In genomic region chr6:53960311-53960710, GRCh38 we compare ENCODE assay signal across 21 cellular contexts.
DNase-seq lines count a peak whose midpoint lies in the region; ATAC-seq and TF ChIP-seq lines count a peak whose summit lies in the region.
"Had no signal": no experiment of that assay in that cellular context is flagged by ENCODE, and none has a peak within 500 bp of the region (broad histone marks: within the 10 kb centered on the region; RNA-seq: fewer than 3 reads in every experiment).

No MANE protein-coding gene starts in this region.

- DNase-seq in EL, result peak; percentile 75
- DNase-seq in NCI-H226, result peak; percentile 92
- DNase-seq in glomerular visceral epithelial cell (ENCODE audit: extremely low spot score), result peak; percentile 68
- no peak for DNase-seq in smooth muscle cell (lab: John Stamatoyannopoulos, UW; ENCODE audit: unreplicated experiment)
- no peak for DNase-seq in amniotic stem cell (lab: John Stamatoyannopoulos, UW)
- no peak for DNase-seq in activated naive CD8-positive, alpha-beta T cell treated with anti-CD3 and anti-CD28 coated beads, Interleukin-2, amount 50 U/mL, for 24 hours
- DNase-seq in GM10248 (ENCODE audit: extremely low spot score), result no peak
- DNase-seq: activated gamma-delta T cell; central memory CD4-positive, alpha-beta T cell; dorsolateral prefrontal cortex; NCI-H1694 treated with DMSO at 0.1 percent for 48 hours; NCI-H748 treated with DMSO at 0.1 percent for 48 hours; nephron progenitor cell; PC-9; SJCRH30; stimulated activated CD4-positive, alpha-beta T cell treated with anti-CD3 and anti-CD28 coated beads, Interleukin-2, amount 100 ng/mL, for 48 hours; stimulated activated naive CD4-positive, alpha-beta T cell treated with Interleukin-2 at 50 U/mL for 16 hours; thyroid gland had no signal

- peak overlapping the region; percentile 76 for H3K27ac ChIP-seq in smooth muscle cell (ENCODE audit: low read depth)
- H3K27ac ChIP-seq: dorsolateral prefrontal cortex, PC-9, SJCRH30, skin epidermis had no signal

- peak overlapping the region; percentile 68 for H3K4me2 ChIP-seq in smooth muscle cell
- H3K4me2 ChIP-seq: PC-9 had no signal

- 17% methylated on average over 4 of the region's 4 CpGs for WGBS in smooth muscle cell (ENCODE audit: low lambda C conversion rate)

- H3K27me3 ChIP-seq in smooth muscle cell (ENCODE audit: low read depth), result no peaks in the 10 kb centered on the region
- H3K27me3 ChIP-seq: SJCRH30, thyroid gland had no signal

- H4K20me1 ChIP-seq in smooth muscle cell (ENCODE audit: low read depth), result no peaks in the 10 kb centered on the region

- H2AFZ ChIP-seq in smooth muscle cell (ENCODE audit: low read depth), result no peak overlapping the region
- H2AFZ ChIP-seq: PC-9 had no signal

- H3K36me3 ChIP-seq in smooth muscle cell (ENCODE audit: low read depth), result no peaks in the 10 kb centered on the region
- H3K36me3 ChIP-seq: SJCRH30, thyroid gland had no signal

- no peak for ATAC-seq in activated naive CD8-positive, alpha-beta T cell treated with anti-CD3 and anti-CD28 coated beads, Interleukin-2, amount 50 U/mL, for 24 hours
- ATAC-seq: left lobe of liver had no signal

- H3K79me2 ChIP-seq in smooth muscle cell (ENCODE audit: low read depth), result no peaks in the 10 kb centered on the region

- H3K9me3 Mint-ChIP-seq in activated naive CD8-positive, alpha-beta T cell treated with anti-CD3 and anti-CD28 coated beads, Interleukin-2, amount 50 U/mL, for 24 hours, result no peaks in the 10 kb centered on the region
- H3K9me3 Mint-ChIP-seq: nephron progenitor cell; T-helper 1 cell treated with Interleukin-12 subunit alpha and Interleukin-12 subunit beta and Interleukin-4 antibody, amounts not matched to agents 30 μg/mL and 1 μg/mL, for 36 hours had no signal

- peaks cover 15% of the 10 kb centered on the region for H3F3A ChIP-seq in smooth muscle cell (ENCODE audit: low read depth)

- H3K27ac Mint-ChIP-seq in activated naive CD8-positive, alpha-beta T cell treated with anti-CD3 and anti-CD28 coated beads, Interleukin-2, amount 50 U/mL, for 24 hours, result no peak overlapping the region
- H3K27ac Mint-ChIP-seq: nephron progenitor cell; T-helper 1 cell treated with Interleukin-12 subunit alpha and Interleukin-12 subunit beta and Interleukin-4 antibody, amounts not matched to agents 30 μg/mL and 1 μg/mL, for 36 hours had no signal

- H3K4me1 ChIP-seq in smooth muscle cell (ENCODE audit: low read depth), result peaks cover 4% of the 10 kb centered on the region

- no peaks in the 10 kb centered on the region for H3K9me3 ChIP-seq in smooth muscle cell (replicated peaks; ENCODE audit: low read depth)
- H3K9me3 ChIP-seq: SJCRH30, thyroid gland had no signal

- no peak overlapping the region for H3K4me3 Mint-ChIP-seq in activated naive CD8-positive, alpha-beta T cell treated with anti-CD3 and anti-CD28 coated beads, Interleukin-2, amount 50 U/mL, for 24 hours
- H3K4me3 Mint-ChIP-seq: nephron progenitor cell; T-helper 1 cell treated with Interleukin-12 subunit alpha and Interleukin-12 subunit beta and Interleukin-4 antibody, amounts not matched to agents 30 μg/mL and 1 μg/mL, for 36 hours had no signal

- POLR2A ChIA-PET in GM10248 (lab: Yijun Ruan, JAX), result no interaction called here

- TF ChIP-seq CTCF in smooth muscle cell (IDR thresholded peaks at IDR 0.05; ENCODE audit: borderline replicate concordance, insufficient read depth, poor library complexity, severe bottlenecking) (no peak), GM10248 (IDR thresholded peaks at IDR 0.05; ENCODE audit: control extremely low read depth, extremely low read depth, low read depth, missing control alignments) (no peak)

- H3K9ac ChIP-seq in smooth muscle cell (ENCODE audit: low read depth), result no peak overlapping the region

- CTCF ChIA-PET in GM10248 (lab: Yijun Ruan, JAX), result interaction anchor here (1.3 kb wide), 1 partner anchor 11 kb away, joined by 5 read pairs; no protein-coding TSS in a partner anchor

- no peak overlapping the region for H3K4me3 ChIP-seq in smooth muscle cell
- H3K4me3 ChIP-seq: dorsolateral prefrontal cortex, PC-9, SJCRH30, skin epidermis, thyroid gland had no signal

- H3K4me1 Mint-ChIP-seq in activated naive CD8-positive, alpha-beta T cell treated with anti-CD3 and anti-CD28 coated beads, Interleukin-2, amount 50 U/mL, for 24 hours, result no peaks in the 10 kb centered on the region

- H3K27me3 Mint-ChIP-seq in activated naive CD8-positive, alpha-beta T cell treated with anti-CD3 and anti-CD28 coated beads, Interleukin-2, amount 50 U/mL, for 24 hours, result peaks cover 1% of the 10 kb centered on the region

- H3K36me3 Mint-ChIP-seq in activated naive CD8-positive, alpha-beta T cell treated with anti-CD3 and anti-CD28 coated beads, Interleukin-2, amount 50 U/mL, for 24 hours (ENCODE audit: low read depth), result no peaks in the 10 kb centered on the region

Comparison
In these comparisons a context has a peak if more than half of its experiments do, and no peak if none do; other contexts are left out.
1. DNase-seq: peak in EL (single experiment), NCI-H226 (single experiment) and glomerular visceral epithelial cell (single experiment); none in smooth muscle cell (single experiment), amniotic stem cell (single experiment), activated naive CD8-positive, alpha-beta T cell treated with anti-CD3 and anti-CD28 coated beads, Interleukin-2, amount 50 U/mL, for 24 hours (single experiment) and GM10248 (single experiment).